ENCODE assay signal across 15 cellular contexts in genomic region chr11:106031210-106031845, GRCh38. TPM values are rescaled to one million over a fixed set of nuclear protein-coding genes. Genes with fewer than 3 reads are reported as not detected.
DNase-seq lines count a peak whose midpoint lies in the region; ATAC-seq and TF ChIP-seq lines count a peak whose summit lies in the region.
"Had no signal": no experiment of that assay in that cellular context is flagged by ENCODE, and none has a peak within 500 bp of the region (broad histone marks: within the 10 kb centered on the region; RNA-seq: fewer than 3 reads in every experiment).

No MANE protein-coding gene starts in this region.

- peaks cover 0 to 3% (median 0%) of the 10 kb centered on the region in 3 donors for H3K27me3 ChIP-seq in gastrocnemius medialis
- H3K27me3 ChIP-seq: tibial artery had no signal

- intact Hi-C loops in gastrocnemius medialis (cut with DNase I; ENCODE audit: low total_unique reads): no loop called here

- no peaks in the 10 kb centered on the region for H3K9me3 ChIP-seq in gastrocnemius medialis
- H3K9me3 ChIP-seq: tibial artery had no signal

- TF ChIP-seq POLR2A in gastrocnemius medialis (IDR thresholded peaks at IDR 0.05): no peak

- TF ChIP-seq CTCF in choroid plexus epithelial cell (conservative IDR thresholded peaks at IDR 0.05; ENCODE audit: low read depth, low read length): no peak
- TF ChIP-seq CTCF in gastrocnemius medialis (IDR thresholded peaks at IDR 0.05 in 4 of 5, conservative IDR thresholded peaks at IDR 0.05 in 1 of 5): no peak

- no peak overlapping the region for H3K4me3 ChIP-seq in choroid plexus epithelial cell (ENCODE audit: low read depth, low read length)
- H3K4me3 ChIP-seq in gastrocnemius medialis: no peak overlapping the region
- H3K4me3 ChIP-seq: tibial artery had no signal

- H3K4me1 ChIP-seq in gastrocnemius medialis: no peaks in the 10 kb centered on the region
- H3K4me1 ChIP-seq: tibial artery had no signal

- H3K27ac ChIP-seq in gastrocnemius medialis: no peak overlapping the region
- H3K27ac ChIP-seq: tibial artery had no signal

- peak; percentile 63 for ATAC-seq in GM21825 (IDR thresholded peaks at IDR 0.05; ENCODE audit: unreplicated experiment)
- ATAC-seq in HG03565 (IDR thresholded peaks at IDR 0.05; ENCODE audit: unreplicated experiment): peak; percentile 51
- ATAC-seq in gastrocnemius medialis: no peak
- ATAC-seq: natural killer cell treated with Interleukin-12 subunit alpha and Interleukin-12 subunit beta and Interleukin-15 and Interleukin-18, amount 100 ng/mL, for 72 hours had no signal

- no peaks in the 10 kb centered on the region for H3K36me3 ChIP-seq in gastrocnemius medialis
- H3K36me3 ChIP-seq: tibial artery had no signal

- peak; percentile 22 for DNase-seq in choroid plexus epithelial cell (ENCODE audit: low read depth)
- peak; percentile 17 for DNase-seq in pulmonary artery endothelial cell (ENCODE audit: low read depth, low spot score)
- no peak for DNase-seq in gastrocnemius medialis
- no peak for DNase-seq in NCI-H2171 treated with DMSO at 0.1 percent for 48 hours (lab: John Stamatoyannopoulos, UW)
- DNase-seq in hepatic stellate cell (ENCODE audit: low spot score): no peak
- DNase-seq: activated CD4-positive, alpha-beta T cell treated with anti-CD3 and anti-CD28 coated beads, Interleukin-2, amount 10 ng/mL, durations not matched to agents 7 days and 5 days; activated T-cell treated with anti-CD3 and anti-CD28 coated beads, Interleukin-2, amount 50 U/mL, for 48 hours; amniotic stem cell; C1 segment of cervical spinal cord; NCI-H526 treated with DMSO at 0.1 percent for 48 hours; Right ventricle myocardium superior; tibial artery had no signal

- in situ Hi-C loops in gastrocnemius medialis (cut with MboI; ENCODE audit: low sequenced_read_pairs in 4 of 4): no loop called here

RNA-seq across cellular contexts. Expression of gene MSANTD4, which starts 9.3 kb away (rescaled TPM):
- 22.7 and 32.5 TPM in 2 replicates for total RNA-seq in pulmonary artery endothelial cell
- 10 to 100 TPM; 31.3 to 39.6 (median 34.9) TPM for total RNA-seq in gastrocnemius medialis

RNA-seq across cellular contexts. Expression of gene KBTBD3, which starts 45.8 kb away (rescaled TPM):
- total RNA-seq in pulmonary artery endothelial cell (3.7 and 3.9 TPM in 2 replicates), gastrocnemius medialis (1 to 10 TPM in 3 of 4 donors, under 1 TPM in 1; 0.92 to 6.2 (median 1.9) TPM)

RNA-seq across cellular contexts. Expression of gene AASDHPPT, which starts 46.1 kb away (rescaled TPM):
- 50.2 and 52.6 TPM in 2 replicates for total RNA-seq in pulmonary artery endothelial cell
- 10 to 100 TPM; 23.2 to 59.4 (median 45.2) TPM for total RNA-seq in gastrocnemius medialis

Comparison
In these comparisons a context has a peak if more than half of its experiments do, and no peak if none do; other contexts are left out.
1. ATAC-seq: peak in GM21825 (single experiment) and HG03565 (single experiment); none in gastrocnemius medialis (0 of 2).
2. DNase-seq: peak in choroid plexus epithelial cell (single experiment) and pulmonary artery endothelial cell (single experiment); none in gastrocnemius medialis (0 of 2), NCI-H2171 treated with DMSO at 0.1 percent for 48 hours (single experiment) and hepatic stellate cell (single experiment).